ENCODE assay signal across 9 cellular contexts in the genomic region with DNA sequence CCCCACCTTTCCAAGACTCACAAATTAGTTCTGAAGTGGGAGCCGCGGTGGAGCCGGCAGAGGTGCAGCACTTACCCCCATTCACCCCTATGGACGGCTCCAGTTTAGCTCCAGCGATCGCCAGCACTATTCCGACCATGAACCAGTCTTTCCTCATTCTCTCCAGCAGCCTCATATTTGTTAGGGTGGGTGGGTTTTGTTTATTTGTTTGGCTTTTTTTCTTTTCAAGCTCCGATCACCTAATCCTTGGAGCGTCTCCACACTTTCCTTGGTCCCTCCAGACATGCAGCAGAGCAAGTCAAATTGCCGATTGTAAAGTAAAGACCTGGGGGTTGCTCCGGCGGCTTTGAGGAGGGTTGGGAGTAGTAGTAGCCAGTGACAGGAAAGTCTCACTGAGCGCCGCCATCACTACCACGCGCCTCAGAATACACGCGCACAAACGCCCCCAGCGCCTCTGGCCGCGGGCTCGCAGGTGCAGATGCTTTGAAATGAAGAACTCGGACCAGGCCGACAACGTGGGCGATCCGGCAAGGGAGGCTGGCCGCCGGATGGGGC. TPM values are rescaled to one million over a fixed set of nuclear protein-coding genes. Genes with fewer than 3 reads are reported as not detected.
A peak's percentile ranks its signal among the peaks of the same experiment; 100 is the strongest.
DNase-seq lines count a peak whose midpoint lies in the region; ATAC-seq, FAIRE-seq and TF ChIP-seq lines count a peak whose summit lies in the region.
"Had no signal": no experiment of that assay in that cellular context is flagged by ENCODE, and none has a peak within 500 bp of the region (broad histone marks: within the 10 kb centered on the region; RNA-seq: fewer than 3 reads in every experiment).

A gene with protein sequence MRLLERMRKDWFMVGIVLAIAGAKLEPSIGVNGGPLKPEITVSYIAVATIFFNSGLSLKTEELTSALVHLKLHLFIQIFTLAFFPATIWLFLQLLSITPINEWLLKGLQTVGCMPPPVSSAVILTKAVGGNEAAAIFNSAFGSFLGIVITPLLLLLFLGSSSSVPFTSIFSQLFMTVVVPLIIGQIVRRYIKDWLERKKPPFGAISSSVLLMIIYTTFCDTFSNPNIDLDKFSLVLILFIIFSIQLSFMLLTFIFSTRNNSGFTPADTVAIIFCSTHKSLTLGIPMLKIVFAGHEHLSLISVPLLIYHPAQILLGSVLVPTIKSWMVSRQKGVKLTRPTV (minus strand): TSS at position 398 of the 555 bp plus-strand sequence. CDS start 223 bp downstream, at position 175.

- peak within 1 kb of the TSS; percentile 96 for H3K4me3 ChIP-seq in AG04450 (ENCODE audit: low read depth, low read length)
- peak within 1 kb of the TSS; percentile 96 for H3K4me3 ChIP-seq in kidney (ENCODE audit: low read length in 2 of 2)

- peak; percentile 75 for ATAC-seq in GM18861 (IDR thresholded peaks at IDR 0.05; ENCODE audit: unreplicated experiment)
- peak; percentile 83 for ATAC-seq in HG03064 (IDR thresholded peaks at IDR 0.05; ENCODE audit: low read depth, unreplicated experiment)
- ATAC-seq in central memory CD8-positive, alpha-beta T cell (replicated peaks; ENCODE audit: extremely low read depth, poor library complexity, severe bottlenecking), result peak; percentile 82

- TF ChIP-seq CTCF in AG04450 (IDR thresholded peaks at IDR 0.05; ENCODE audit: low read depth, low read length) (no peak), kidney (IDR thresholded peaks at IDR 0.05; ENCODE audit: borderline replicate concordance, extremely low read depth, insufficient read depth) (no peak)

- DNase-seq in AG04450 (ENCODE audit: low read depth, low spot score) (peak; percentile 24), NCI-H2196 treated with DMSO at 0.1 percent for 48 hours (lab: John Stamatoyannopoulos, UW; ENCODE audit: unreplicated experiment) (peak; percentile 9), kidney (peak; percentile 86)
- DNase-seq in activated CD4-positive, CD25-positive, alpha-beta regulatory T cell (lab: John Stamatoyannopoulos, UW), result peak; percentile 37 to 58 (median 44)
- peak; percentile 44 to 45 for DNase-seq in central memory CD8-positive, alpha-beta T cell (ENCODE audit: low spot score in 2 of 2)
- peak; percentile 82 for DNase-seq in stimulated activated CD4-positive, alpha-beta T cell treated with anti-CD3 and anti-CD28 coated beads, Interleukin-15, amount 100 ng/mL, for 24 hours

- peaks cover 2% of the 10 kb centered on the region for H3K36me3 Mint-ChIP-seq in central memory CD8-positive, alpha-beta T cell (ENCODE audit: insufficient read depth)
- H3K36me3 Mint-ChIP-seq: IgD-negative memory B cell had no signal

- no peak for FAIRE-seq in kidney (lab: Jason Lieb, UNC)

- H3K4me3 Mint-ChIP-seq in central memory CD8-positive, alpha-beta T cell, result no peak within 1 kb of the TSS
- H3K4me3 Mint-ChIP-seq: IgD-negative memory B cell had no signal

- H3K4me1 ChIP-seq in kidney (ENCODE audit: control insufficient read depth in 1 of 2, insufficient read depth in 1 of 2, low read depth in 1 of 2, low read length in 2 of 2), result peaks cover 2 to 7% of the 10 kb centered on the region in 2 donors

- H3K9me3 Mint-ChIP-seq in central memory CD8-positive, alpha-beta T cell, result no peaks in the 10 kb centered on the region
- H3K9me3 Mint-ChIP-seq: IgD-negative memory B cell had no signal

- CTCF ChIA-PET in AG04450 (lab: Charles Lee), result no interaction called here

- H3K36me3 ChIP-seq in kidney (ENCODE audit: control insufficient read depth in 1 of 2, insufficient read depth in 2 of 2, low read length in 2 of 2), result no peaks in the 10 kb centered on the region

- peak within 1 kb of the TSS; percentile 90 for H3K9ac ChIP-seq in kidney (ENCODE audit: low read length in 2 of 2)

- H3K9me3 ChIP-seq in AG04450 (ENCODE audit: control insufficient read depth, insufficient read depth, low read length), result peaks cover 7% of the 10 kb centered on the region; the same call in 1 of the 2 replicates
- H3K9me3 ChIP-seq in kidney (ENCODE audit: control insufficient read depth in 1 of 2, low read length in 2 of 2), result no peaks in the 10 kb centered on the region

- intact Hi-C loops in kidney (cut with DNase I), result no loop called here

- peaks cover 13% of the 10 kb centered on the region for H3K4me1 Mint-ChIP-seq in central memory CD8-positive, alpha-beta T cell

- POLR2A ChIA-PET in AG04450 (lab: Yijun Ruan, JAX), result interaction anchor here (1.8 kb wide), 1 partner anchor 178 kb away, joined by 5 read pairs; no protein-coding TSS in a partner anchor

- H3K27me3 Mint-ChIP-seq in central memory CD8-positive, alpha-beta T cell, result no peaks in the 10 kb centered on the region
- H3K27me3 Mint-ChIP-seq: IgD-negative memory B cell had no signal

- H3K27me3 ChIP-seq in AG04450 (ENCODE audit: control insufficient read depth, insufficient read depth, low read length), result no peaks in the 10 kb centered on the region

- H3K27ac ChIP-seq in AG04450 (ENCODE audit: low read depth, low read length), result peak within 1 kb of the TSS; percentile 83
- H3K27ac ChIP-seq in kidney (ENCODE audit: low read depth in 2 of 2, low read length in 2 of 2), result peak within 1 kb of the TSS; percentile 54 to 56

- H3K27ac Mint-ChIP-seq in central memory CD8-positive, alpha-beta T cell (ENCODE audit: low read depth), result no peak within 1 kb of the TSS

RNA-seq across cellular contexts. Expression of the gene that starts here (rescaled TPM):
- polyA plus RNA-seq in AG04450 (2011; rRNA removed) (8.9 and 13.8 TPM in 2 replicates), kidney (ENCODE audit: insufficient read depth, low read depth, low replicate concordance) (1.9 TPM)
- polyA minus RNA-seq in AG04450 (2011; rRNA and poly(A)+ RNA removed), result 7.6 and 17.8 TPM in 2 replicates
- total RNA-seq in kidney, result 15.1 TPM

Comparison
In these comparisons a context has a peak if more than half of its experiments do, and no peak if none do; other contexts are left out.
1. Peak in every context shown above with its lines: DNase-seq, ATAC-seq, H3K4me3 ChIP-seq and H3K27ac ChIP-seq.
2. DNase-seq: peak in every context shown above with its lines; median percentile 86 in kidney; 82 in stimulated activated CD4-positive, alpha-beta T cell treated with anti-CD3 and anti-CD28 coated beads, Interleukin-15, amount 100 ng/mL, for 24 hours; 44 in activated CD4-positive, CD25-positive, alpha-beta regulatory T cell; 44 in central memory CD8-positive, alpha-beta T cell; 24 in AG04450; 9 in NCI-H2196 treated with DMSO at 0.1 percent for 48 hours.